ENCODE assay signal across 1 cellular context in the genomic region with DNA sequence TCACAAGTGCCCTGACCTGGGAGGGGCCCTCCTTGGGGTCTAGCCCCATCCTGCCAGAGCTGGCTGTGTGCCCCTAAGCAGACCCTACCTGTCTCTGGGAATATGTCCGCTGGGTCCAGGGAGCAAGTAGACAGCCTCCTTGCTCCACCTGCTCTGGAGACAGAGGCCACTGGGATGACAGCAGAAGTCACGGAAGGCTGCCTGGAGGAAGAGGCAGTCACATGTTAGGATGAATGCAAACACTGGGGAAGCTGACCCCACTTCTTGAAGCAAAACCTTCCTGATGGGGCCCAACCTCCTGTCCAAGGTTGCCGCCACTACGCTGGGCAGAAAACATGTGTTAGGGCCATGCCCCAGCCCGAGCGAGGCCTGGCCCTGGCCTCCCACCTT.
TF ChIP-seq lines count a peak whose summit lies in the region.

No MANE protein-coding gene starts in this region.

TF ChIP-seq in WTC11, 78 proteins besides CTCF, POLR2A, EP300 and RAD21 (continued from another document):
- TF ChIP-seq, protein P1, sequence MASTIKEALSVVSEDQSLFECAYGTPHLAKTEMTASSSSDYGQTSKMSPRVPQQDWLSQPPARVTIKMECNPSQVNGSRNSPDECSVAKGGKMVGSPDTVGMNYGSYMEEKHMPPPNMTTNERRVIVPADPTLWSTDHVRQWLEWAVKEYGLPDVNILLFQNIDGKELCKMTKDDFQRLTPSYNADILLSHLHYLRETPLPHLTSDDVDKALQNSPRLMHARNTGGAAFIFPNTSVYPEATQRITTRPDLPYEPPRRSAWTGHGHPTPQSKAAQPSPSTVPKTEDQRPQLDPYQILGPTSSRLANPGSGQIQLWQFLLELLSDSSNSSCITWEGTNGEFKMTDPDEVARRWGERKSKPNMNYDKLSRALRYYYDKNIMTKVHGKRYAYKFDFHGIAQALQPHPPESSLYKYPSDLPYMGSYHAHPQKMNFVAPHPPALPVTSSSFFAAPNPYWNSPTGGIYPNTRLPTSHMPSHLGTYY (CRISPR knock-in tag; IDR thresholded peaks at IDR 0.05) = no peak
- TF ChIP-seq, protein P2, sequence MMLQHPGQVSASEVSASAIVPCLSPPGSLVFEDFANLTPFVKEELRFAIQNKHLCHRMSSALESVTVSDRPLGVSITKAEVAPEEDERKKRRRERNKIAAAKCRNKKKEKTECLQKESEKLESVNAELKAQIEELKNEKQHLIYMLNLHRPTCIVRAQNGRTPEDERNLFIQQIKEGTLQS (CRISPR knock-in tag; conservative IDR thresholded peaks at IDR 0.05) = no peak
- TF ChIP-seq, protein P3, sequence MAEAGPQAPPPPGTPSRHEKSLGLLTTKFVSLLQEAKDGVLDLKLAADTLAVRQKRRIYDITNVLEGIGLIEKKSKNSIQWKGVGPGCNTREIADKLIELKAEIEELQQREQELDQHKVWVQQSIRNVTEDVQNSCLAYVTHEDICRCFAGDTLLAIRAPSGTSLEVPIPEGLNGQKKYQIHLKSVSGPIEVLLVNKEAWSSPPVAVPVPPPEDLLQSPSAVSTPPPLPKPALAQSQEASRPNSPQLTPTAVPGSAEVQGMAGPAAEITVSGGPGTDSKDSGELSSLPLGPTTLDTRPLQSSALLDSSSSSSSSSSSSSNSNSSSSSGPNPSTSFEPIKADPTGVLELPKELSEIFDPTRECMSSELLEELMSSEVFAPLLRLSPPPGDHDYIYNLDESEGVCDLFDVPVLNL (CRISPR knock-in tag; IDR thresholded peaks at IDR 0.05; ENCODE audit: borderline replicate concordance, low read depth) = no peak
- TF ChIP-seq, protein P4, sequence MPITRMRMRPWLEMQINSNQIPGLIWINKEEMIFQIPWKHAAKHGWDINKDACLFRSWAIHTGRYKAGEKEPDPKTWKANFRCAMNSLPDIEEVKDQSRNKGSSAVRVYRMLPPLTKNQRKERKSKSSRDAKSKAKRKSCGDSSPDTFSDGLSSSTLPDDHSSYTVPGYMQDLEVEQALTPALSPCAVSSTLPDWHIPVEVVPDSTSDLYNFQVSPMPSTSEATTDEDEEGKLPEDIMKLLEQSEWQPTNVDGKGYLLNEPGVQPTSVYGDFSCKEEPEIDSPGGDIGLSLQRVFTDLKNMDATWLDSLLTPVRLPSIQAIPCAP (CRISPR knock-in tag; IDR thresholded peaks at IDR 0.05) = no peak
- no peak for TF ChIP-seq PRRX2 (CRISPR knock-in tag; IDR thresholded peaks at IDR 0.05)
- TF ChIP-seq RELA (CRISPR knock-in tag; IDR thresholded peaks at IDR 0.05; ENCODE audit: borderline replicate concordance) = no peak
- no peak for TF ChIP-seq SMAD4 (CRISPR knock-in tag; IDR thresholded peaks at IDR 0.05)
- TF ChIP-seq ESRRA (CRISPR knock-in tag; IDR thresholded peaks at IDR 0.05; ENCODE audit: borderline replicate concordance) = no peak
- TF ChIP-seq, protein P5, sequence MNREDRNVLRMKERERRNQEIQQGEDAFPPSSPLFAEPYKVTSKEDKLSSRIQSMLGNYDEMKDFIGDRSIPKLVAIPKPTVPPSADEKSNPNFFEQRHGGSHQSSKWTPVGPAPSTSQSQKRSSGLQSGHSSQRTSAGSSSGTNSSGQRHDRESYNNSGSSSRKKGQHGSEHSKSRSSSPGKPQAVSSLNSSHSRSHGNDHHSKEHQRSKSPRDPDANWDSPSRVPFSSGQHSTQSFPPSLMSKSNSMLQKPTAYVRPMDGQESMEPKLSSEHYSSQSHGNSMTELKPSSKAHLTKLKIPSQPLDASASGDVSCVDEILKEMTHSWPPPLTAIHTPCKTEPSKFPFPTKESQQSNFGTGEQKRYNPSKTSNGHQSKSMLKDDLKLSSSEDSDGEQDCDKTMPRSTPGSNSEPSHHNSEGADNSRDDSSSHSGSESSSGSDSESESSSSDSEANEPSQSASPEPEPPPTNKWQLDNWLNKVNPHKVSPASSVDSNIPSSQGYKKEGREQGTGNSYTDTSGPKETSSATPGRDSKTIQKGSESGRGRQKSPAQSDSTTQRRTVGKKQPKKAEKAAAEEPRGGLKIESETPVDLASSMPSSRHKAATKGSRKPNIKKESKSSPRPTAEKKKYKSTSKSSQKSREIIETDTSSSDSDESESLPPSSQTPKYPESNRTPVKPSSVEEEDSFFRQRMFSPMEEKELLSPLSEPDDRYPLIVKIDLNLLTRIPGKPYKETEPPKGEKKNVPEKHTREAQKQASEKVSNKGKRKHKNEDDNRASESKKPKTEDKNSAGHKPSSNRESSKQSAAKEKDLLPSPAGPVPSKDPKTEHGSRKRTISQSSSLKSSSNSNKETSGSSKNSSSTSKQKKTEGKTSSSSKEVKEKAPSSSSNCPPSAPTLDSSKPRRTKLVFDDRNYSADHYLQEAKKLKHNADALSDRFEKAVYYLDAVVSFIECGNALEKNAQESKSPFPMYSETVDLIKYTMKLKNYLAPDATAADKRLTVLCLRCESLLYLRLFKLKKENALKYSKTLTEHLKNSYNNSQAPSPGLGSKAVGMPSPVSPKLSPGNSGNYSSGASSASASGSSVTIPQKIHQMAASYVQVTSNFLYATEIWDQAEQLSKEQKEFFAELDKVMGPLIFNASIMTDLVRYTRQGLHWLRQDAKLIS (CRISPR knock-in tag; IDR thresholded peaks at IDR 0.05; ENCODE audit: borderline replicate concordance) = no peak
- no peak for TF ChIP-seq NFYB (CRISPR knock-in tag; conservative IDR thresholded peaks at IDR 0.05; ENCODE audit: low read depth)
- no peak for TF ChIP-seq ZBTB21 (CRISPR knock-in tag; IDR thresholded peaks at IDR 0.05; ENCODE audit: borderline replicate concordance)
- TF ChIP-seq ETV6 (CRISPR knock-in tag; IDR thresholded peaks at IDR 0.05) = no peak
- TF ChIP-seq ZNF219 (CRISPR knock-in tag; IDR thresholded peaks at IDR 0.05; ENCODE audit: borderline replicate concordance) = no peak
- no peak for TF ChIP-seq ZNF423 (CRISPR knock-in tag; IDR thresholded peaks at IDR 0.05)
TF ChIP-seq in WTC11: peak in this region for 0.
